1 cellular context compared by ENCODE assay signal in genomic region chr11:62678770-62679696, GRCh38.
TF ChIP-seq lines count a peak whose summit lies in the region.

Gene UBXN1 (minus strand): TSS chr11:62679073. CDS start chr11:62678923, 150 bp downstream.

TF ChIP-seq in HepG2, 621 proteins besides CTCF, POLR2A, EP300 and RAD21 (continued from another document and continues in another):
- TF ChIP-seq ZNF549 (CRISPR knock-in tag; IDR thresholded peaks at IDR 0.05) (no peak), POLR2G (IDR thresholded peaks at IDR 0.05; ENCODE audit: low read depth, low read length) (peak; percentile 92), ZNF652 (CRISPR knock-in tag; IDR thresholded peaks at IDR 0.05; ENCODE audit: borderline replicate concordance, low read depth) (no peak), ZNF772 (CRISPR knock-in tag; IDR thresholded peaks at IDR 0.05) (peak; percentile 73), ZNF781 (CRISPR knock-in tag; IDR thresholded peaks at IDR 0.05; ENCODE audit: borderline replicate concordance, not compliant biosample characterization) (peak; percentile 27), ZNF775 (CRISPR knock-in tag; IDR thresholded peaks at IDR 0.05; ENCODE audit: borderline replicate concordance) (no peak), ZNF253 (CRISPR knock-in tag; IDR thresholded peaks at IDR 0.05; ENCODE audit: borderline replicate concordance) (0 out of 2 replicates have a peak, but pooled peaks have one; percentile 45), JUNB (CRISPR knock-in tag; IDR thresholded peaks at IDR 0.05; ENCODE audit: borderline replicate concordance) (no peak), NR2F6 (IDR thresholded peaks at IDR 0.05) (no peak), NR2F6 (CRISPR knock-in tag; IDR thresholded peaks at IDR 0.05) (peak; percentile 35), CBX5 (CRISPR knock-in tag; IDR thresholded peaks at IDR 0.05; ENCODE audit: borderline replicate concordance) (0 out of 2 replicates have a peak, but pooled peaks have one; percentile 28), ZNF124 (CRISPR knock-in tag; IDR thresholded peaks at IDR 0.05) (no peak), ZNF350 (CRISPR knock-in tag; IDR thresholded peaks at IDR 0.05; ENCODE audit: borderline replicate concordance, low read depth) (peak; percentile 87; the same call in 1 of the 2 replicates), ZNF703 (CRISPR knock-in tag; IDR thresholded peaks at IDR 0.05; ENCODE audit: borderline replicate concordance) (peak; percentile 73; the same call in 1 of the 2 replicates), HMG20B (CRISPR knock-in tag; conservative IDR thresholded peaks at IDR 0.05) (0 out of 2 replicates have a peak, but pooled peaks have one; percentile 8), KAT7 (CRISPR knock-in tag; IDR thresholded peaks at IDR 0.05; ENCODE audit: borderline replicate concordance) (peak; percentile 89; the same call in 1 of the 2 replicates), ZNF563 (CRISPR knock-in tag; IDR thresholded peaks at IDR 0.05) (peak; percentile 45; the same call in 1 of the 2 replicates), ARNT2 (CRISPR knock-in tag; IDR thresholded peaks at IDR 0.05; ENCODE audit: low read depth) (peak; percentile 58; the same call in 1 of the 2 replicates), ZNF263 (CRISPR knock-in tag; IDR thresholded peaks at IDR 0.05) (0 out of 2 replicates have a peak, but pooled peaks have one; percentile 17), HNRNPL (IDR thresholded peaks at IDR 0.05; ENCODE audit: low read depth, low read length) (peak; percentile 69; the same call in 1 of the 2 replicates), SMAD1 (CRISPR knock-in tag; IDR thresholded peaks at IDR 0.05; ENCODE audit: borderline replicate concordance, low read depth) (no peak), RBM22 (optimal IDR thresholded peaks at IDR 0.05; ENCODE audit: low read length) (no peak), ZNF569 (CRISPR knock-in tag; IDR thresholded peaks at IDR 0.05; ENCODE audit: borderline replicate concordance) (no peak), SNAI1 (CRISPR knock-in tag; IDR thresholded peaks at IDR 0.05; ENCODE audit: borderline replicate concordance) (peak; percentile 79; the same call in 1 of the 2 replicates), ZNF780A (CRISPR knock-in tag; IDR thresholded peaks at IDR 0.05) (no peak), ZNF720 (CRISPR knock-in tag; IDR thresholded peaks at IDR 0.05) (no peak), PCBP1 (IDR thresholded peaks at IDR 0.05; ENCODE audit: borderline replicate concordance, low read depth, low read length) (peak; percentile 84; the same call in 1 of the 2 replicates), ZHX2 (IDR thresholded peaks at IDR 0.05; ENCODE audit: low read depth) (no peak), ZHX2 (CRISPR knock-in tag; IDR thresholded peaks at IDR 0.05; ENCODE audit: borderline replicate concordance) (no peak), ZNF589 (CRISPR knock-in tag; conservative IDR thresholded peaks at IDR 0.05) (no peak), ZBTB20 (CRISPR knock-in tag; IDR thresholded peaks at IDR 0.05; ENCODE audit: borderline replicate concordance, low read depth) (0 out of 2 replicates have a peak, but pooled peaks have one; percentile 36), NFRKB (IDR thresholded peaks at IDR 0.05) (no peak), REPIN1 (CRISPR knock-in tag; IDR thresholded peaks at IDR 0.05; ENCODE audit: borderline replicate concordance, low read depth) (peak; percentile 85; the same call in 1 of the 2 replicates), ELF3 (CRISPR knock-in tag; IDR thresholded peaks at IDR 0.05) (peak; percentile 82), SIX4 (CRISPR knock-in tag; IDR thresholded peaks at IDR 0.05) (no peak), POLR2AphosphoS5 (IDR thresholded peaks at IDR 0.05; ENCODE audit: low read depth, low read length) (no peak; the same call in none of the 2 replicates), TEAD3 (CRISPR knock-in tag; optimal IDR thresholded peaks at IDR 0.05; ENCODE audit: borderline replicate concordance) (no peak), LRRFIP1 (CRISPR knock-in tag; conservative IDR thresholded peaks at IDR 0.05) (no peak), SKIL (CRISPR knock-in tag; IDR thresholded peaks at IDR 0.05; ENCODE audit: borderline replicate concordance) (no peak), NONO (IDR thresholded peaks at IDR 0.05) (no peak), NONO (CRISPR knock-in tag; conservative IDR thresholded peaks at IDR 0.05) (peak; percentile 85), XBP1 (CRISPR knock-in tag; IDR thresholded peaks at IDR 0.05) (no peak), PTBP1 (IDR thresholded peaks at IDR 0.05; ENCODE audit: low read depth, low read length, poor library complexity, severe bottlenecking) (no peak), AKAP8 (CRISPR knock-in tag; IDR thresholded peaks at IDR 0.05) (no peak), ZNF619 (CRISPR knock-in tag; IDR thresholded peaks at IDR 0.05) (no peak), ZNF430 (CRISPR knock-in tag; IDR thresholded peaks at IDR 0.05) (peak; percentile 35; the same call in 1 of the 2 replicates), ZNF501 (CRISPR knock-in tag; IDR thresholded peaks at IDR 0.05) (peak; percentile 87)
- TF ChIP-seq, protein P1, sequence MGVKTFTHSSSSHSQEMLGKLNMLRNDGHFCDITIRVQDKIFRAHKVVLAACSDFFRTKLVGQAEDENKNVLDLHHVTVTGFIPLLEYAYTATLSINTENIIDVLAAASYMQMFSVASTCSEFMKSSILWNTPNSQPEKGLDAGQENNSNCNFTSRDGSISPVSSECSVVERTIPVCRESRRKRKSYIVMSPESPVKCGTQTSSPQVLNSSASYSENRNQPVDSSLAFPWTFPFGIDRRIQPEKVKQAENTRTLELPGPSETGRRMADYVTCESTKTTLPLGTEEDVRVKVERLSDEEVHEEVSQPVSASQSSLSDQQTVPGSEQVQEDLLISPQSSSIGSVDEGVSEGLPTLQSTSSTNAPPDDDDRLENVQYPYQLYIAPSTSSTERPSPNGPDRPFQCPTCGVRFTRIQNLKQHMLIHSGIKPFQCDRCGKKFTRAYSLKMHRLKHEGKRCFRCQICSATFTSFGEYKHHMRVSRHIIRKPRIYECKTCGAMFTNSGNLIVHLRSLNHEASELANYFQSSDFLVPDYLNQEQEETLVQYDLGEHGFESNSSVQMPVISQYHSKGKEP (CRISPR knock-in tag; IDR thresholded peaks at IDR 0.05), result no peak
- TF ChIP-seq, protein P2, sequence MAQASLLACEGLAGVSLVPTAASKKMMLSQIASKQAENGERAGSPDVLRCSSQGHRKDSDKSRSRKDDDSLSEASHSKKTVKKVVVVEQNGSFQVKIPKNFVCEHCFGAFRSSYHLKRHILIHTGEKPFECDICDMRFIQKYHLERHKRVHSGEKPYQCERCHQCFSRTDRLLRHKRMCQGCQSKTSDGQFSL (CRISPR knock-in tag; IDR thresholded peaks at IDR 0.05), result no peak
- TF ChIP-seq, protein P3, sequence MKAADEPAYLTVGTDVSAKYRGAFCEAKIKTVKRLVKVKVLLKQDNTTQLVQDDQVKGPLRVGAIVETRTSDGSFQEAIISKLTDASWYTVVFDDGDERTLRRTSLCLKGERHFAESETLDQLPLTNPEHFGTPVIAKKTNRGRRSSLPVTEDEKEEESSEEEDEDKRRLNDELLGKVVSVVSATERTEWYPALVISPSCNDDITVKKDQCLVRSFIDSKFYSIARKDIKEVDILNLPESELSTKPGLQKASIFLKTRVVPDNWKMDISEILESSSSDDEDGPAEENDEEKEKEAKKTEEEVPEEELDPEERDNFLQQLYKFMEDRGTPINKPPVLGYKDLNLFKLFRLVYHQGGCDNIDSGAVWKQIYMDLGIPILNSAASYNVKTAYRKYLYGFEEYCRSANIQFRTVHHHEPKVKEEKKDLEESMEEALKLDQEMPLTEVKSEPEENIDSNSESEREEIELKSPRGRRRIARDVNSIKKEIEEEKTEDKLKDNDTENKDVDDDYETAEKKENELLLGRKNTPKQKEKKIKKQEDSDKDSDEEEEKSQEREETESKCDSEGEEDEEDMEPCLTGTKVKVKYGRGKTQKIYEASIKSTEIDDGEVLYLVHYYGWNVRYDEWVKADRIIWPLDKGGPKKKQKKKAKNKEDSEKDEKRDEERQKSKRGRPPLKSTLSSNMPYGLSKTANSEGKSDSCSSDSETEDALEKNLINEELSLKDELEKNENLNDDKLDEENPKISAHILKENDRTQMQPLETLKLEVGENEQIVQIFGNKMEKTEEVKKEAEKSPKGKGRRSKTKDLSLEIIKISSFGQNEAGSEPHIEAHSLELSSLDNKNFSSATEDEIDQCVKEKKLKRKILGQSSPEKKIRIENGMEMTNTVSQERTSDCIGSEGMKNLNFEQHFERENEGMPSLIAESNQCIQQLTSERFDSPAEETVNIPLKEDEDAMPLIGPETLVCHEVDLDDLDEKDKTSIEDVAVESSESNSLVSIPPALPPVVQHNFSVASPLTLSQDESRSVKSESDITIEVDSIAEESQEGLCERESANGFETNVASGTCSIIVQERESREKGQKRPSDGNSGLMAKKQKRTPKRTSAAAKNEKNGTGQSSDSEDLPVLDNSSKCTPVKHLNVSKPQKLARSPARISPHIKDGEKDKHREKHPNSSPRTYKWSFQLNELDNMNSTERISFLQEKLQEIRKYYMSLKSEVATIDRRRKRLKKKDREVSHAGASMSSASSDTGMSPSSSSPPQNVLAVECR (CRISPR knock-in tag; IDR thresholded peaks at IDR 0.05; ENCODE audit: borderline replicate concordance), result peak; percentile 95
- TF ChIP-seq, protein P4, sequence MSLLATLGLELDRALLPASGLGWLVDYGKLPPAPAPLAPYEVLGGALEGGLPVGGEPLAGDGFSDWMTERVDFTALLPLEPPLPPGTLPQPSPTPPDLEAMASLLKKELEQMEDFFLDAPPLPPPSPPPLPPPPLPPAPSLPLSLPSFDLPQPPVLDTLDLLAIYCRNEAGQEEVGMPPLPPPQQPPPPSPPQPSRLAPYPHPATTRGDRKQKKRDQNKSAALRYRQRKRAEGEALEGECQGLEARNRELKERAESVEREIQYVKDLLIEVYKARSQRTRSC (CRISPR knock-in tag; IDR thresholded peaks at IDR 0.05; ENCODE audit: low read depth), result no peak
